Comparison of ENCODE assay signal across 1 cellular context in the genomic region with DNA sequence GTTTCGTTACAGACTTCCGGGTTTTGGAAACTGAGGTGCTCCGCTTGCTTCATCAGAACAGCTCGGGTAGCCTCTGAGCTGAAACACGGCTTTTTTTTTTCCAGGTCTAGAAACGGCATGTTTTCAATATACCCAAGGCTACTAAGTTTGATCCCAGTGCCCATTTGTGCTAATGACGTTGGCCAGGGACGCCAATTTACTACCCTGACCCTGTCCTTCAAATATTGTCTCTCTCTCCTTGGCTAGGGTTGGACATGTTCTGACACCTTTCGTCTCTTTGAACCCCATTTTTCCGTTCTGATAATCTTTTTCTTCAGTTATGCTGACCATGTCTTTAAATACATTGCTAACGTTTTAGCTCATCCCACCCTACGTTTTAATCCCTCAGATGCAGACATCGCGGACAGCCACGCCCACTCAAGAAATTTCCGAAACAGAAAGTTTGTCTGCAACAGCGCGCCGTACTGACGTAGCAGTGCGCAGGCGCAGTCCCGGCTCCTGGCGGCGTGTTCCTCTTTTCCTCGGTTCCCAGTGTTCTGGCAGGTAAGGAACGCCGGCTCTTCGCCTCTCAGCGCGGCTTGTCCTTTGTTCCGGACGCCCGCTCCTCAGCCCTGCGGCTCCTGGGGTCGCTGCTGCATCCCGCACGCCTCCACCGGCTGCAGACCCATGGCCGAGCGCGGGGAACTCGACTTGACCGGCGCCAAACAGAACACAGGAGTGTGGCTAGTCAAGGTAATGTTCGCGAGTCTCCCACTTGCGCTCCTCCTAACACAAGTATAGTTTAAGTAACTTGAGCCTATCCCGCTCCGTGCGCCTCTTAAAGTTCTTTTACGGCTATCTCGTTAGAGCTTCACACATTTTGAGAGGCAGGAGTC.
A peak's percentile ranks its signal among the peaks of the same experiment; 100 is the strongest.
TF ChIP-seq lines count a peak whose summit lies in the region.

A gene with protein sequence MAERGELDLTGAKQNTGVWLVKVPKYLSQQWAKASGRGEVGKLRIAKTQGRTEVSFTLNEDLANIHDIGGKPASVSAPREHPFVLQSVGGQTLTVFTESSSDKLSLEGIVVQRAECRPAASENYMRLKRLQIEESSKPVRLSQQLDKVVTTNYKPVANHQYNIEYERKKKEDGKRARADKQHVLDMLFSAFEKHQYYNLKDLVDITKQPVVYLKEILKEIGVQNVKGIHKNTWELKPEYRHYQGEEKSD (plus strand): TSS at position 521 of the 875 bp plus-strand sequence. CDS start 146 bp downstream, at position 667.

TF ChIP-seq in HepG2, 621 proteins besides CTCF, POLR2A, EP300 and RAD21 (continued from another document and continues in another):
- TF ChIP-seq UBTF (CRISPR knock-in tag; IDR thresholded peaks at IDR 0.05) (peak; percentile 74), RBM22 (optimal IDR thresholded peaks at IDR 0.05; ENCODE audit: low read length) (no peak), ZNF770 (CRISPR knock-in tag; IDR thresholded peaks at IDR 0.05) (no peak), SP1 (IDR thresholded peaks at IDR 0.05) (no peak), SP1 (CRISPR knock-in tag; IDR thresholded peaks at IDR 0.05) (peak; percentile 85), SMAD9 (CRISPR knock-in tag; IDR thresholded peaks at IDR 0.05) (0 out of 2 replicates have a peak, but pooled peaks have one; percentile 36), E2F1 (CRISPR knock-in tag; IDR thresholded peaks at IDR 0.05) (no peak), ZNF558 (CRISPR knock-in tag; IDR thresholded peaks at IDR 0.05; ENCODE audit: borderline replicate concordance) (no peak; the same call in 1 of the 2 replicates), GFI1 (CRISPR knock-in tag; IDR thresholded peaks at IDR 0.05; ENCODE audit: borderline replicate concordance) (peak; percentile 63; the same call in 1 of the 2 replicates), ZFP37 (CRISPR knock-in tag; IDR thresholded peaks at IDR 0.05; ENCODE audit: borderline replicate concordance) (no peak), THYN1 (CRISPR knock-in tag; IDR thresholded peaks at IDR 0.05; ENCODE audit: borderline replicate concordance, low read depth) (no peak), GRHL1 (CRISPR knock-in tag; conservative IDR thresholded peaks at IDR 0.05) (no peak), MLXIP (CRISPR knock-in tag; IDR thresholded peaks at IDR 0.05; ENCODE audit: borderline replicate concordance) (no peak), DPF2 (CRISPR knock-in tag; IDR thresholded peaks at IDR 0.05; ENCODE audit: borderline replicate concordance, low read depth) (no peak), ADNP (CRISPR knock-in tag; IDR thresholded peaks at IDR 0.05) (no peak), SALL2 (CRISPR knock-in tag; IDR thresholded peaks at IDR 0.05) (peak; percentile 60), BCLAF1 (IDR thresholded peaks at IDR 0.05) (no peak), ZNF207 (IDR thresholded peaks at IDR 0.05; ENCODE audit: borderline replicate concordance) (no peak), ZNF562 (CRISPR knock-in tag; IDR thresholded peaks at IDR 0.05; ENCODE audit: borderline replicate concordance) (no peak), MYC (CRISPR knock-in tag; IDR thresholded peaks at IDR 0.05; ENCODE audit: borderline replicate concordance) (peak; percentile 91), KLF15 (CRISPR knock-in tag; IDR thresholded peaks at IDR 0.05; ENCODE audit: borderline replicate concordance) (no peak), TSC22D2 (CRISPR knock-in tag; IDR thresholded peaks at IDR 0.05; ENCODE audit: borderline replicate concordance) (no peak), BRCA1 (CRISPR knock-in tag; IDR thresholded peaks at IDR 0.05) (no peak), MAFG (CRISPR knock-in tag; IDR thresholded peaks at IDR 0.05) (no peak), TAF15 (IDR thresholded peaks at IDR 0.05; ENCODE audit: low read depth, low read length, poor library complexity, severe bottlenecking) (no peak), SIX1 (CRISPR knock-in tag; IDR thresholded peaks at IDR 0.05; ENCODE audit: borderline replicate concordance) (no peak), ZNF441 (CRISPR knock-in tag; IDR thresholded peaks at IDR 0.05; ENCODE audit: borderline replicate concordance) (peak; percentile 63; the same call in 1 of the 2 replicates), ZNF121 (CRISPR knock-in tag; IDR thresholded peaks at IDR 0.05) (no peak), ZNF496 (CRISPR knock-in tag; IDR thresholded peaks at IDR 0.05; ENCODE audit: insufficient replicate concordance) (no peak), ZNF124 (CRISPR knock-in tag; IDR thresholded peaks at IDR 0.05) (no peak)
- TF ChIP-seq, protein P1, sequence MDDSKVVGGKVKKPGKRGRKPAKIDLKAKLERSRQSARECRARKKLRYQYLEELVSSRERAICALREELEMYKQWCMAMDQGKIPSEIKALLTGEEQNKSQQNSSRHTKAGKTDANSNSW (CRISPR knock-in tag; IDR thresholded peaks at IDR 0.05; ENCODE audit: borderline replicate concordance): 0 out of 2 replicates have a peak, but pooled peaks have one; percentile 38
- TF ChIP-seq, protein P2, sequence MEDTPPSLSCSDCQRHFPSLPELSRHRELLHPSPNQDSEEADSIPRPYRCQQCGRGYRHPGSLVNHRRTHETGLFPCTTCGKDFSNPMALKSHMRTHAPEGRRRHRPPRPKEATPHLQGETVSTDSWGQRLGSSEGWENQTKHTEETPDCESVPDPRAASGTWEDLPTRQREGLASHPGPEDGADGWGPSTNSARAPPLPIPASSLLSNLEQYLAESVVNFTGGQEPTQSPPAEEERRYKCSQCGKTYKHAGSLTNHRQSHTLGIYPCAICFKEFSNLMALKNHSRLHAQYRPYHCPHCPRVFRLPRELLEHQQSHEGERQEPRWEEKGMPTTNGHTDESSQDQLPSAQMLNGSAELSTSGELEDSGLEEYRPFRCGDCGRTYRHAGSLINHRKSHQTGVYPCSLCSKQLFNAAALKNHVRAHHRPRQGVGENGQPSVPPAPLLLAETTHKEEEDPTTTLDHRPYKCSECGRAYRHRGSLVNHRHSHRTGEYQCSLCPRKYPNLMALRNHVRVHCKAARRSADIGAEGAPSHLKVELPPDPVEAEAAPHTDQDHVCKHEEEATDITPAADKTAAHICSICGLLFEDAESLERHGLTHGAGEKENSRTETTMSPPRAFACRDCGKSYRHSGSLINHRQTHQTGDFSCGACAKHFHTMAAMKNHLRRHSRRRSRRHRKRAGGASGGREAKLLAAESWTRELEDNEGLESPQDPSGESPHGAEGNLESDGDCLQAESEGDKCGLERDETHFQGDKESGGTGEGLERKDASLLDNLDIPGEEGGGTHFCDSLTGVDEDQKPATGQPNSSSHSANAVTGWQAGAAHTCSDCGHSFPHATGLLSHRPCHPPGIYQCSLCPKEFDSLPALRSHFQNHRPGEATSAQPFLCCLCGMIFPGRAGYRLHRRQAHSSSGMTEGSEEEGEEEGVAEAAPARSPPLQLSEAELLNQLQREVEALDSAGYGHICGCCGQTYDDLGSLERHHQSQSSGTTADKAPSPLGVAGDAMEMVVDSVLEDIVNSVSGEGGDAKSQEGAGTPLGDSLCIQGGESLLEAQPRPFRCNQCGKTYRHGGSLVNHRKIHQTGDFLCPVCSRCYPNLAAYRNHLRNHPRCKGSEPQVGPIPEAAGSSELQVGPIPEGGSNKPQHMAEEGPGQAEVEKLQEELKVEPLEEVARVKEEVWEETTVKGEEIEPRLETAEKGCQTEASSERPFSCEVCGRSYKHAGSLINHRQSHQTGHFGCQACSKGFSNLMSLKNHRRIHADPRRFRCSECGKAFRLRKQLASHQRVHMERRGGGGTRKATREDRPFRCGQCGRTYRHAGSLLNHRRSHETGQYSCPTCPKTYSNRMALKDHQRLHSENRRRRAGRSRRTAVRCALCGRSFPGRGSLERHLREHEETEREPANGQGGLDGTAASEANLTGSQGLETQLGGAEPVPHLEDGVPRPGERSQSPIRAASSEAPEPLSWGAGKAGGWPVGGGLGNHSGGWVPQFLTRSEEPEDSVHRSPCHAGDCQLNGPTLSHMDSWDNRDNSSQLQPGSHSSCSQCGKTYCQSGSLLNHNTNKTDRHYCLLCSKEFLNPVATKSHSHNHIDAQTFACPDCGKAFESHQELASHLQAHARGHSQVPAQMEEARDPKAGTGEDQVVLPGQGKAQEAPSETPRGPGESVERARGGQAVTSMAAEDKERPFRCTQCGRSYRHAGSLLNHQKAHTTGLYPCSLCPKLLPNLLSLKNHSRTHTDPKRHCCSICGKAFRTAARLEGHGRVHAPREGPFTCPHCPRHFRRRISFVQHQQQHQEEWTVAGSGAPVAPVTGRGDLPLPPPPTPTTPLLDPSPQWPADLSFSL (CRISPR knock-in tag; IDR thresholded peaks at IDR 0.05): no peak
